23 cellular contexts compared by ENCODE assay signal in genomic region chr4:113112341-113112978, GRCh38.
"Had no signal": no experiment of that assay in that cellular context is flagged by ENCODE, and none has a peak within 500 bp of the region (broad histone marks: within the 10 kb centered on the region; RNA-seq: fewer than 3 reads in every experiment).

No MANE protein-coding gene starts in this region.

- H3K4me1 Mint-ChIP-seq: activated CD4-positive, alpha-beta T cell treated with anti-CD3 and anti-CD28 coated beads for 36 hours; activated naive CD8-positive, alpha-beta T cell treated with anti-CD3 and anti-CD28 coated beads for 36 hours; activated T-helper 17 cell treated with anti-CD3 and anti-CD28 coated beads, Interleukin-2, amount 50 U/mL, for 72 hours; immature natural killer cell; naive thymus-derived CD4-positive, alpha-beta T cell had no signal

- ATAC-seq: activated CD4-positive, alpha-beta T cell treated with anti-CD3 and anti-CD28 coated beads for 36 hours; activated T-helper 17 cell treated with anti-CD3 and anti-CD28 coated beads, Interleukin-2, amount 50 U/mL, for 72 hours; esophagus mucosa; gastrocnemius medialis; heart right ventricle; left ventricle myocardium superior; mucosa of descending colon; naive thymus-derived CD4-positive, alpha-beta T cell had no signal

- H3K36me3 ChIP-seq: cardiac muscle cell, gastrocnemius medialis, heart right ventricle, tibial nerve had no signal

- H3K27me3 ChIP-seq: cardiac muscle cell, gastrocnemius medialis, heart right ventricle, tibial nerve had no signal

- H3K36me3 Mint-ChIP-seq: activated CD4-positive, alpha-beta memory T cell treated with anti-CD3 and anti-CD28 coated beads for 36 hours; activated naive CD8-positive, alpha-beta T cell treated with anti-CD3 and anti-CD28 coated beads for 36 hours; immature natural killer cell; naive thymus-derived CD4-positive, alpha-beta T cell had no signal

- H3K9me3 ChIP-seq: gastrocnemius medialis, heart right ventricle, mucosa of descending colon, tibial nerve had no signal

- H3K4me3 Mint-ChIP-seq: activated CD4-positive, alpha-beta memory T cell treated with anti-CD3 and anti-CD28 coated beads for 36 hours; activated CD4-positive, alpha-beta T cell treated with anti-CD3 and anti-CD28 coated beads for 36 hours; activated naive CD8-positive, alpha-beta T cell treated with anti-CD3 and anti-CD28 coated beads for 36 hours; activated T-helper 17 cell treated with anti-CD3 and anti-CD28 coated beads, Interleukin-2, amount 50 U/mL, for 72 hours; dendritic cell treated with granulocyte-macrophage colony-stimulating factor and Interleukin-4, amounts not matched to agents 40 ng/mL and 50 ng/mL, for 4 days; immature natural killer cell; naive thymus-derived CD4-positive, alpha-beta T cell; stimulated activated naive CD8-positive, alpha-beta T cell treated with anti-CD3 and anti-CD28 coated beads, Interleukin-15, Interleukin-2, amounts not matched to agents 100 ng/mL and 50 ng/mL, for 24 hours had no signal

- H3K9me3 Mint-ChIP-seq: activated CD4-positive, alpha-beta memory T cell treated with anti-CD3 and anti-CD28 coated beads for 36 hours; activated naive CD8-positive, alpha-beta T cell treated with anti-CD3 and anti-CD28 coated beads for 36 hours; activated T-helper 17 cell treated with anti-CD3 and anti-CD28 coated beads, Interleukin-2, amount 50 U/mL, for 72 hours; dendritic cell treated with granulocyte-macrophage colony-stimulating factor and Interleukin-4, amounts not matched to agents 40 ng/mL and 50 ng/mL, for 4 days; stimulated activated naive CD8-positive, alpha-beta T cell treated with anti-CD3 and anti-CD28 coated beads, Interleukin-15, Interleukin-2, amounts not matched to agents 100 ng/mL and 50 ng/mL, for 24 hours had no signal

- H3K27ac ChIP-seq: cardiac muscle cell, heart right ventricle, tibial nerve had no signal

- H3K4me3 ChIP-seq: cardiac muscle cell, heart right ventricle, mucosa of descending colon, tibial nerve had no signal

- H3K27ac Mint-ChIP-seq: activated CD4-positive, alpha-beta memory T cell treated with anti-CD3 and anti-CD28 coated beads for 36 hours; activated CD4-positive, alpha-beta T cell treated with anti-CD3 and anti-CD28 coated beads for 36 hours; activated naive CD8-positive, alpha-beta T cell treated with anti-CD3 and anti-CD28 coated beads for 36 hours; activated T-helper 17 cell treated with anti-CD3 and anti-CD28 coated beads, Interleukin-2, amount 50 U/mL, for 72 hours; dendritic cell treated with granulocyte-macrophage colony-stimulating factor and Interleukin-4, amounts not matched to agents 40 ng/mL and 50 ng/mL, for 4 days; immature natural killer cell; naive thymus-derived CD4-positive, alpha-beta T cell; stimulated activated naive CD8-positive, alpha-beta T cell treated with anti-CD3 and anti-CD28 coated beads, Interleukin-15, Interleukin-2, amounts not matched to agents 100 ng/mL and 50 ng/mL, for 24 hours had no signal

- H3K27me3 Mint-ChIP-seq: activated CD4-positive, alpha-beta memory T cell treated with anti-CD3 and anti-CD28 coated beads for 36 hours; activated naive CD8-positive, alpha-beta T cell treated with anti-CD3 and anti-CD28 coated beads for 36 hours; activated T-helper 17 cell treated with anti-CD3 and anti-CD28 coated beads, Interleukin-2, amount 50 U/mL, for 72 hours; dendritic cell treated with granulocyte-macrophage colony-stimulating factor and Interleukin-4, amounts not matched to agents 40 ng/mL and 50 ng/mL, for 4 days had no signal

- DNase-seq: activated CD4-positive, alpha-beta memory T cell treated with anti-CD3 and anti-CD28 coated beads for 36 hours; activated CD4-positive, alpha-beta T cell treated with anti-CD3 and anti-CD28 coated beads for 36 hours; activated naive CD4-positive, alpha-beta T cell; activated naive CD8-positive, alpha-beta T cell treated with anti-CD3 and anti-CD28 coated beads for 36 hours; activated T-cell treated with anti-CD3 and anti-CD28 coated beads for 4 hours; amniotic stem cell; effector CD8-positive, alpha-beta T cell; gastrocnemius medialis; heart right ventricle; immature natural killer cell; kidney glomerular epithelial cell; left ventricle myocardium superior; mucosa of descending colon; naive thymus-derived CD4-positive, alpha-beta T cell; occipital lobe; posterior cingulate gyrus; stimulated activated CD4-positive, alpha-beta T cell treated with anti-CD3 and anti-CD28 coated beads, Interleukin-1b, Interleukin-23, amount 100 ng/mL, for 48 hours had no signal
